12 cellular contexts compared by ENCODE assay signal in the genomic region with DNA sequence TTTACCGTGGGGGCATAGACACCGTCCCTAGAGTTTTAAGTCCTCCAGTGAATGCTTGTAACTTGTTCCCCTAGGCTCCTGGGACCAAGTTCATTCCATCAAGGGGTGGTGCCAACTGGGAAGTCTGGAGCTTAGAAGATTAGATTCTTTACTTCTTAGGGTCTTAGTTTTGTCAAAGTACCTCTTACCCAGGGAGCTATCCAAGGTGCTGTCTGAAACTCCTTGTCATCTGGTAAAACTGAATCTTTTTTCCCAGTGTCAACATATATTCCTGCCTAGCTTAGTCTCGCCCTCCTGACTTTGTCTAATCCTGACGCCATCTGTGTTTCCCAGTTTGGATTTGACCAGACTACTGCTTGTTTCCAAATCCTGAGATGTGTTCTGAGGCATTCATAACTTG. TPM values are rescaled to one million over a fixed set of nuclear protein-coding genes. Genes with fewer than 3 reads are reported as not detected.
DNase-seq lines count a peak whose midpoint lies in the region; ATAC-seq, FAIRE-seq and TF ChIP-seq lines count a peak whose summit lies in the region.
"Had no signal": no experiment of that assay in that cellular context is flagged by ENCODE, and none has a peak within 500 bp of the region (broad histone marks: within the 10 kb centered on the region; RNA-seq: fewer than 3 reads in every experiment).

No MANE protein-coding gene starts in this region.

- H4K20me1 ChIP-seq in neural progenitor cell (ENCODE audit: low read depth) = peaks cover 30% of the 10 kb centered on the region

- no peak for TF ChIP-seq POLR2A in H54 (IDR thresholded peaks at IDR 0.05; ENCODE audit: low read depth, low read length)

- no peaks in the 10 kb centered on the region for H3F3A ChIP-seq in neural progenitor cell (ENCODE audit: low read depth)

- H3K9me3 ChIP-seq in endodermal cell (ENCODE audit: control insufficient read depth, low read length) (no peaks in the 10 kb centered on the region), neural progenitor cell (ENCODE audit: low read depth) (no peaks in the 10 kb centered on the region)

- H3K27me3 ChIP-seq in endodermal cell (ENCODE audit: control insufficient read depth, insufficient read depth, low read length, poor library complexity, severe bottlenecking) (no peaks in the 10 kb centered on the region), neural progenitor cell (no peaks in the 10 kb centered on the region)

- H3K9ac ChIP-seq in endodermal cell (ENCODE audit: extremely low read depth, low read length, poor library complexity, severe bottlenecking) = no peak overlapping the region
- no peak overlapping the region for H3K9ac ChIP-seq in neural progenitor cell

- no peaks in the 10 kb centered on the region for H3K36me3 Mint-ChIP-seq in endodermal cell (ENCODE audit: low read depth)
- no peaks in the 10 kb centered on the region for H3K36me3 Mint-ChIP-seq in neural progenitor cell
- H3K36me3 Mint-ChIP-seq in glutamatergic neuron (ENCODE audit: unreplicated experiment) = no peaks in the 10 kb centered on the region
- H3K36me3 Mint-ChIP-seq: immature natural killer cell, natural killer cell had no signal

- H3K27ac ChIP-seq in endodermal cell (ENCODE audit: low read depth, low read length) = no peak overlapping the region
- no peak overlapping the region for H3K27ac ChIP-seq in neural progenitor cell

- FAIRE-seq in H54 (lab: Jason Lieb, UNC) (peak; percentile 62), RCC 7860 (lab: Jason Lieb, UNC) (no peak)

- no peaks in the 10 kb centered on the region for H3K36me3 ChIP-seq in endodermal cell (ENCODE audit: control insufficient read depth, insufficient read depth, low read length)
- no peaks in the 10 kb centered on the region for H3K36me3 ChIP-seq in neural progenitor cell

- 75 to 79% methylated on average over 4 of the region's 4 CpGs for WGBS in endodermal cell (ENCODE audit: insufficient coverage in 1 of 2, insufficient read length in 1 of 2), 2 experiments

- H3K4me3 ChIP-seq in endodermal cell (ENCODE audit: low read length) = no peak overlapping the region
- H3K4me3 ChIP-seq in neural progenitor cell = no peak overlapping the region

- H3K4me1 ChIP-seq in endodermal cell (ENCODE audit: control insufficient read depth, insufficient read depth, low read length) (no peaks in the 10 kb centered on the region), neural progenitor cell (peaks cover 16% of the 10 kb centered on the region)

- no peaks in the 10 kb centered on the region for H3K9me3 Mint-ChIP-seq in endodermal cell
- H3K9me3 Mint-ChIP-seq in neural progenitor cell = no peaks in the 10 kb centered on the region
- no peaks in the 10 kb centered on the region for H3K9me3 Mint-ChIP-seq in glutamatergic neuron (ENCODE audit: unreplicated experiment)
- H3K9me3 Mint-ChIP-seq: natural killer cell had no signal

- H3K27ac Mint-ChIP-seq in endodermal cell = no peak overlapping the region
- no peak overlapping the region for H3K27ac Mint-ChIP-seq in neural progenitor cell
- H3K27ac Mint-ChIP-seq in glutamatergic neuron (ENCODE audit: unreplicated experiment) = no peak overlapping the region
- H3K27ac Mint-ChIP-seq: immature natural killer cell, natural killer cell had no signal

- no peak overlapping the region for H2AFZ ChIP-seq in neural progenitor cell (replicated peaks)

- H3K27me3 Mint-ChIP-seq in endodermal cell (ENCODE audit: insufficient read depth) (no peaks in the 10 kb centered on the region), neural progenitor cell (ENCODE audit: insufficient read depth, low read depth) (peaks cover 2% of the 10 kb centered on the region), glutamatergic neuron (ENCODE audit: unreplicated experiment) (no peaks in the 10 kb centered on the region)

- H3K4me2 ChIP-seq in neural progenitor cell = no peak overlapping the region

- no peak overlapping the region for H3K4me3 Mint-ChIP-seq in endodermal cell
- H3K4me3 Mint-ChIP-seq in neural progenitor cell = no peak overlapping the region
- H3K4me3 Mint-ChIP-seq in glutamatergic neuron (ENCODE audit: unreplicated experiment) = no peak overlapping the region
- H3K4me3 Mint-ChIP-seq: immature natural killer cell, natural killer cell had no signal

- TF ChIP-seq CTCF in endodermal cell (conservative IDR thresholded peaks at IDR 0.05) (no peak), neural progenitor cell (IDR thresholded peaks at IDR 0.05) (no peak), glutamatergic neuron (IDR thresholded peaks at IDR 0.05; ENCODE audit: partially characterized antibody, unreplicated experiment) (no peak)

- ATAC-seq in HG03565 (IDR thresholded peaks at IDR 0.05; ENCODE audit: unreplicated experiment) = no peak
- ATAC-seq: natural killer cell had no signal

- H3K4me1 Mint-ChIP-seq in endodermal cell (peaks cover 6% of the 10 kb centered on the region), neural progenitor cell (peaks cover 18% of the 10 kb centered on the region), glutamatergic neuron (ENCODE audit: low read depth, unreplicated experiment) (no peaks in the 10 kb centered on the region)

- H3K79me2 ChIP-seq in neural progenitor cell (ENCODE audit: low read depth) = no peaks in the 10 kb centered on the region

- DNase-seq in H54 (ENCODE audit: insufficient read length, low spot score) (no peak), OCI-M1 (lab: John Stamatoyannopoulos, UW) (peak; percentile 18), endodermal cell (peak; percentile 70), neural progenitor cell (ENCODE audit: low spot score) (peak; percentile 64), glutamatergic neuron (no peak), nucleus accumbens (lab: John Stamatoyannopoulos, UW) (no peak), RCC 7860 (ENCODE audit: low spot score) (no peak)
- DNase-seq: immature natural killer cell; natural killer cell; NCI-H1694; stimulated activated CD4-positive, alpha-beta T cell treated with anti-CD3 and anti-CD28 coated beads, Interleukin-12 subunit alpha, Interleukin-12 subunit beta, amount 100 ng/mL, for 4 hours had no signal

RNA-seq across cellular contexts. Expression of a gene that starts 41.6 kb away (rescaled TPM):
- total RNA-seq in endodermal cell (1 to 10 TPM in 1 of 2 donors, under 1 TPM in 1; 0.44 to 1.4 TPM), neural progenitor cell (ENCODE audit: low replicate concordance) (20.9 and 28.7 TPM in 2 replicates), glutamatergic neuron (ENCODE audit: unreplicated experiment) (0.22 TPM)
- polyA plus RNA-seq in endodermal cell (2013, experiment 1 of 2) = 6.9 TPM
- 9.6 TPM for polyA plus RNA-seq in endodermal cell (2013, experiment 2 of 2)

Comparison
In these comparisons a context has a peak if more than half of its experiments do, and no peak if none do; other contexts are left out.
1. DNase-seq: peak in OCI-M1 (single experiment), endodermal cell (single experiment) and neural progenitor cell (single experiment); none in H54 (single experiment), glutamatergic neuron (single experiment), nucleus accumbens (0 of 56) and RCC 7860 (single experiment).